In the genomic region with DNA sequence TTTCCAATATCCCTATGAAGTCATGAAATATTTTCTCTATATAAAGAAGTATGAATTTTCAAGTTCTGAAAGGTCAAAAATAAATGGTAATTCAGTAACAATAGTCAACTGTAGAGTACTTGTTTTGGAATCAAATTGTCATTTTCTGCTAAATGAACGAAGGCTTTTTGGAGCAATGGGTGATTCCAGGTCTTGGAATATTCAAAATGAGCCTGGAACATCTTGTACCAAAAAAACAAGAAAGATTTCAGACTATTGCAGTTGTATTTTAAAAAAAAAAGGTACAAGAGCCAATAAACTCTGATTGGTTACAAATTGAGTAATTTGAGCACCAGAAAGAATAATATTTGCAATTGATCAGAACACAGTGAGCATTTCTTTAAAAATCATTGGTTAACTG, we compare ENCODE assay signal across 18 cellular contexts.
A peak's percentile ranks its signal among the peaks of the same experiment; 100 is the strongest.
DNase-seq lines count a peak whose midpoint lies in the region; ATAC-seq and TF ChIP-seq lines count a peak whose summit lies in the region.
"Had no signal": no experiment of that assay in that cellular context is flagged by ENCODE, and none has a peak within 500 bp of the region (broad histone marks: within the 10 kb centered on the region; RNA-seq: fewer than 3 reads in every experiment).

No MANE protein-coding gene starts in this region.

- no peak overlapping the region for H3K4me3 Mint-ChIP-seq in GM23338
- H3K4me3 Mint-ChIP-seq: CD14-positive monocyte; CD4-positive, alpha-beta memory T cell; CD4-positive, CD25-positive, alpha-beta regulatory T cell; CD8-positive, alpha-beta memory T cell had no signal

- no peak overlapping the region for H3K27ac Mint-ChIP-seq in GM23338
- H3K27ac Mint-ChIP-seq: CD14-positive monocyte; CD4-positive, alpha-beta memory T cell; CD4-positive, CD25-positive, alpha-beta regulatory T cell; CD8-positive, alpha-beta memory T cell had no signal

- H3K36me3 Mint-ChIP-seq in GM23338 (ENCODE audit: low read depth), result no peaks in the 10 kb centered on the region
- H3K36me3 Mint-ChIP-seq: CD14-positive monocyte; CD4-positive, alpha-beta memory T cell; CD4-positive, CD25-positive, alpha-beta regulatory T cell; CD8-positive, alpha-beta memory T cell had no signal

- H3K4me1 Mint-ChIP-seq in GM23338, result peaks cover 4% of the 10 kb centered on the region; the same call in 1 of the 3 replicates
- H3K4me1 Mint-ChIP-seq: CD14-positive monocyte; CD4-positive, alpha-beta memory T cell; CD4-positive, CD25-positive, alpha-beta regulatory T cell; CD8-positive, alpha-beta memory T cell had no signal

- H3K27me3 Mint-ChIP-seq in GM23338 (ENCODE audit: insufficient read depth, low read depth, poor library complexity), result no peaks in the 10 kb centered on the region
- H3K27me3 Mint-ChIP-seq: CD4-positive, alpha-beta memory T cell; CD4-positive, CD25-positive, alpha-beta regulatory T cell; CD8-positive, alpha-beta memory T cell had no signal

- no peaks in the 10 kb centered on the region for H3K4me1 ChIP-seq in GM23338 (ENCODE audit: insufficient read depth)
- H3K4me1 ChIP-seq: BE2C, BLaER1 had no signal

- no peaks in the 10 kb centered on the region for H3K9me3 Mint-ChIP-seq in GM23338

- DNase-seq in Right ventricle myocardium superior (no peak), cardiac septum (ENCODE audit: low spot score) (no peak), sciatic nerve (ENCODE audit: low spot score) (no peak), GM23338 (ENCODE audit: low spot score) (no peak), NCI-H748 (lab: John Stamatoyannopoulos, UW; ENCODE audit: unreplicated experiment) (no peak)
- DNase-seq: 8988T; ACHN; BE2C; C1 segment of cervical spinal cord; Caco-2; Calu3; CD4-positive, alpha-beta memory T cell; CD4-positive, CD25-positive, alpha-beta regulatory T cell; CD8-positive, alpha-beta memory T cell; DMS79 treated with DMSO at 0.1 percent for 48 hours; GF-D8 had no signal

- H3K4me3 ChIP-seq in GM23338, result no peak overlapping the region
- H3K4me3 ChIP-seq: BLaER1 had no signal

- H3K27ac ChIP-seq in GM23338 (ENCODE audit: low read depth), result no peak overlapping the region
- H3K27ac ChIP-seq: BLaER1 had no signal

- H3K4me2 ChIP-seq in GM23338, result no peak overlapping the region
- H3K4me2 ChIP-seq: BLaER1 had no signal

- no peaks in the 10 kb centered on the region for H3K79me2 ChIP-seq in GM23338 (replicated peaks; ENCODE audit: insufficient read depth)

- no peaks in the 10 kb centered on the region for H3F3A ChIP-seq in GM23338 (replicated peaks; ENCODE audit: low read depth)

- no peaks in the 10 kb centered on the region for H3K27me3 ChIP-seq in GM23338 (ENCODE audit: insufficient read depth)
- H3K27me3 ChIP-seq: BE2C, BLaER1 had no signal

- intact Hi-C loops in Right ventricle myocardium superior (cut with DNase I), result no loop called here
- intact Hi-C loops in cardiac septum (cut with DNase I), result no loop called here
- intact Hi-C loops in sciatic nerve (cut with DNase I), result no loop called here

- H4K20me1 ChIP-seq in GM23338 (replicated peaks; ENCODE audit: insufficient read depth), result no peaks in the 10 kb centered on the region
- H4K20me1 ChIP-seq: BLaER1 had no signal

- ATAC-seq in Right ventricle myocardium superior (ENCODE audit: poor library complexity) (peak; percentile 22), sciatic nerve (peak; percentile 51), GM23338 (no peak)

- no peaks in the 10 kb centered on the region for H3K36me3 ChIP-seq in GM23338 (ENCODE audit: insufficient read depth)
- H3K36me3 ChIP-seq: BE2C, BLaER1 had no signal

- H3K9me2 ChIP-seq in GM23338 (ENCODE audit: insufficient read depth), result no peaks in the 10 kb centered on the region

- no peak for TF ChIP-seq CTCF in GM23338 (conservative IDR thresholded peaks at IDR 0.05; ENCODE audit: low read depth in 2 of 2)

- no peak overlapping the region for H2AFZ ChIP-seq in GM23338

TF ChIP-seq in GM23338, 12 proteins besides CTCF, POLR2A, EP300 and RAD21 (continues in another document):
- TF ChIP-seq JUNB (IDR thresholded peaks at IDR 0.05; ENCODE audit: unreplicated experiment) (no peak), EZH2phosphoT487 (IDR thresholded peaks at IDR 0.05; ENCODE audit: unreplicated experiment) (no peak), CREB1 (CRISPR knock-in tag; IDR thresholded peaks at IDR 0.05; ENCODE audit: low read depth) (no peak), POLR2AphosphoS5 (IDR thresholded peaks at IDR 0.05; ENCODE audit: low read depth) (no peak), STAT1 (IDR thresholded peaks at IDR 0.05; ENCODE audit: unreplicated experiment) (no peak), NANOG (IDR thresholded peaks at IDR 0.05; ENCODE audit: borderline replicate concordance) (no peak), ZNF331 (CRISPR knock-in tag; IDR thresholded peaks at IDR 0.05; ENCODE audit: low read depth) (no peak), EZH2 (IDR thresholded peaks at IDR 0.05; ENCODE audit: low read depth, unreplicated experiment) (no peak)
- TF ChIP-seq, protein P1, sequence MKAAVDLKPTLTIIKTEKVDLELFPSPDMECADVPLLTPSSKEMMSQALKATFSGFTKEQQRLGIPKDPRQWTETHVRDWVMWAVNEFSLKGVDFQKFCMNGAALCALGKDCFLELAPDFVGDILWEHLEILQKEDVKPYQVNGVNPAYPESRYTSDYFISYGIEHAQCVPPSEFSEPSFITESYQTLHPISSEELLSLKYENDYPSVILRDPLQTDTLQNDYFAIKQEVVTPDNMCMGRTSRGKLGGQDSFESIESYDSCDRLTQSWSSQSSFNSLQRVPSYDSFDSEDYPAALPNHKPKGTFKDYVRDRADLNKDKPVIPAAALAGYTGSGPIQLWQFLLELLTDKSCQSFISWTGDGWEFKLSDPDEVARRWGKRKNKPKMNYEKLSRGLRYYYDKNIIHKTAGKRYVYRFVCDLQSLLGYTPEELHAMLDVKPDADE (IDR thresholded peaks at IDR 0.05), result no peak
- TF ChIP-seq, protein P2, sequence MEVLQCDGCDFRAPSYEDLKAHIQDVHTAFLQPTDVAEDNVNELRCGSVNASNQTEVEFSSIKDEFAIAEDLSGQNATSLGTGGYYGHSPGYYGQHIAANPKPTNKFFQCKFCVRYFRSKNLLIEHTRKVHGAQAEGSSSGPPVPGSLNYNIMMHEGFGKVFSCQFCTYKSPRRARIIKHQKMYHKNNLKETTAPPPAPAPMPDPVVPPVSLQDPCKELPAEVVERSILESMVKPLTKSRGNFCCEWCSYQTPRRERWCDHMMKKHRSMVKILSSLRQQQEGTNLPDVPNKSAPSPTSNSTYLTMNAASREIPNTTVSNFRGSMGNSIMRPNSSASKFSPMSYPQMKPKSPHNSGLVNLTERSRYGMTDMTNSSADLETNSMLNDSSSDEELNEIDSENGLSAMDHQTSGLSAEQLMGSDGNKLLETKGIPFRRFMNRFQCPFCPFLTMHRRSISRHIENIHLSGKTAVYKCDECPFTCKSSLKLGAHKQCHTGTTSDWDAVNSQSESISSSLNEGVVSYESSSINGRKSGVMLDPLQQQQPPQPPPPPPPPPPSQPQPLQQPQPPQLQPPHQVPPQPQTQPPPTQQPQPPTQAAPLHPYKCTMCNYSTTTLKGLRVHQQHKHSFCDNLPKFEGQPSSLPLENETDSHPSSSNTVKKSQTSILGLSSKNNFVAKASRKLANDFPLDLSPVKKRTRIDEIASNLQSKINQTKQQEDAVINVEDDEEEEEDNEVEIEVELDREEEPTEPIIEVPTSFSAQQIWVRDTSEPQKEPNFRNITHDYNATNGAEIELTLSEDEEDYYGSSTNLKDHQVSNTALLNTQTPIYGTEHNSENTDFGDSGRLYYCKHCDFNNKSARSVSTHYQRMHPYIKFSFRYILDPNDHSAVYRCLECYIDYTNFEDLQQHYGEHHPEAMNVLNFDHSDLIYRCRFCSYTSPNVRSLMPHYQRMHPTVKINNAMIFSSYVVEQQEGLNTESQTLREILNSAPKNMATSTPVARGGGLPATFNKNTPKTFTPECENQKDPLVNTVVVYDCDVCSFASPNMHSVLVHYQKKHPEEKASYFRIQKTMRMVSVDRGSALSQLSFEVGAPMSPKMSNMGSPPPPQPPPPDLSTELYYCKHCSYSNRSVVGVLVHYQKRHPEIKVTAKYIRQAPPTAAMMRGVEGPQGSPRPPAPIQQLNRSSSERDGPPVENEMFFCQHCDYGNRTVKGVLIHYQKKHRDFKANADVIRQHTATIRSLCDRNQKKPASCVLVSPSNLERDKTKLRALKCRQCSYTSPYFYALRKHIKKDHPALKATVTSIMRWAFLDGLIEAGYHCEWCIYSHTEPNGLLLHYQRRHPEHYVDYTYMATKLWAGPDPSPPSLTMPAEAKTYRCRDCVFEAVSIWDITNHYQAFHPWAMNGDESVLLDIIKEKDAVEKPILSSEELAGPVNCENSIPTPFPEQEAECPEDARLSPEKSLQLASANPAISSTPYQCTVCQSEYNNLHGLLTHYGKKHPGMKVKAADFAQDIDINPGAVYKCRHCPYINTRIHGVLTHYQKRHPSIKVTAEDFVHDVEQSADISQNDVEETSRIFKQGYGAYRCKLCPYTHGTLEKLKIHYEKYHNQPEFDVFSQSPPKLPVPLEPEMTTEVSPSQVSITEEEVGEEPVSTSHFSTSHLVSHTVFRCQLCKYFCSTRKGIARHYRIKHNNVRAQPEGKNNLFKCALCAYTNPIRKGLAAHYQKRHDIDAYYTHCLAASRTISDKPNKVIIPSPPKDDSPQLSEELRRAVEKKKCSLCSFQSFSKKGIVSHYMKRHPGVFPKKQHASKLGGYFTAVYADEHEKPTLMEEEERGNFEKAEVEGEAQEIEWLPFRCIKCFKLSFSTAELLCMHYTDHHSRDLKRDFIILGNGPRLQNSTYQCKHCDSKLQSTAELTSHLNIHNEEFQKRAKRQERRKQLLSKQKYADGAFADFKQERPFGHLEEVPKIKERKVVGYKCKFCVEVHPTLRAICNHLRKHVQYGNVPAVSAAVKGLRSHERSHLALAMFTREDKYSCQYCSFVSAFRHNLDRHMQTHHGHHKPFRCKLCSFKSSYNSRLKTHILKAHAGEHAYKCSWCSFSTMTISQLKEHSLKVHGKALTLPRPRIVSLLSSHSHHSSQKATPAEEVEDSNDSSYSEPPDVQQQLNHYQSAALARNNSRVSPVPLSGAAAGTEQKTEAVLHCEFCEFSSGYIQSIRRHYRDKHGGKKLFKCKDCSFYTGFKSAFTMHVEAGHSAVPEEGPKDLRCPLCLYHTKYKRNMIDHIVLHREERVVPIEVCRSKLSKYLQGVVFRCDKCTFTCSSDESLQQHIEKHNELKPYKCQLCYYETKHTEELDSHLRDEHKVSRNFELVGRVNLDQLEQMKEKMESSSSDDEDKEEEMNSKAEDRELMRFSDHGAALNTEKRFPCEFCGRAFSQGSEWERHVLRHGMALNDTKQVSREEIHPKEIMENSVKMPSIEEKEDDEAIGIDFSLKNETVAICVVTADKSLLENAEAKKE (CRISPR knock-in tag; IDR thresholded peaks at IDR 0.05), result no peak
